Comparison of ENCODE assay signal across 12 cellular contexts in genomic region chr10:95394161-95394880, GRCh38.
DNase-seq lines count a peak whose midpoint lies in the region; ATAC-seq and TF ChIP-seq lines count a peak whose summit lies in the region.
"Had no signal": no experiment of that assay in that cellular context is flagged by ENCODE, and none has a peak within 500 bp of the region (broad histone marks: within the 10 kb centered on the region; RNA-seq: fewer than 3 reads in every experiment).

No MANE protein-coding gene starts in this region.

- no peak for TF ChIP-seq POLR2A in uterus (IDR thresholded peaks at IDR 0.05)

- H3K4me3 ChIP-seq in right cardiac atrium (ENCODE audit: low read length) (no peak overlapping the region), mammary epithelial cell (replicated peaks in 1 of 3; ENCODE audit: insufficient read depth in 1 of 3, low read depth in 2 of 3, low read length in 3 of 3) (peak overlapping the region; percentile 11 to 42 (median 17)), uterus (no peak overlapping the region)

- no peak overlapping the region for H3K4me3 Mint-ChIP-seq in natural killer cell treated with Interleukin-12 subunit alpha and Interleukin-12 subunit beta and Interleukin-15 and Interleukin-18, amount 100 ng/mL, for 72 hours
- H3K4me3 Mint-ChIP-seq: activated naive CD4-positive, alpha-beta T cell treated with anti-CD3 and anti-CD28 coated beads, Interleukin-2, amount 50 U/mL, for 24 hours; memory B cell had no signal

- peak overlapping the region; percentile 73 for H3K9ac ChIP-seq in mammary epithelial cell (ENCODE audit: insufficient read depth, low read length)

- TSS peak; percentile 95 for BruUV-seq in mammary epithelial cell (replicated peaks; lab: Mats Ljungman, UMichigan)

- peak overlapping the region; percentile 74 for H3K4me2 ChIP-seq in mammary epithelial cell (ENCODE audit: insufficient read depth, low read depth, low read length)

- H3K9me3 ChIP-seq in right cardiac atrium (ENCODE audit: control insufficient read depth, low read length) (no peaks in the 10 kb centered on the region), mammary epithelial cell (replicated peaks; ENCODE audit: insufficient read depth, low read length) (no peaks in the 10 kb centered on the region), uterus (no peaks in the 10 kb centered on the region)

- CTCF ChIA-PET in mammary epithelial cell (lab: Charles Lee; ENCODE audit: low non-redundant PET) = no interaction called here

- H3K27me3 ChIP-seq in right cardiac atrium (ENCODE audit: control insufficient read depth, insufficient read depth) (no peaks in the 10 kb centered on the region), mammary epithelial cell (ENCODE audit: insufficient read depth, low read length) (no peaks in the 10 kb centered on the region), uterus (no peaks in the 10 kb centered on the region)

- no peak overlapping the region for H3K27ac Mint-ChIP-seq in natural killer cell treated with Interleukin-12 subunit alpha and Interleukin-12 subunit beta and Interleukin-15 and Interleukin-18, amount 100 ng/mL, for 72 hours
- H3K27ac Mint-ChIP-seq: activated naive CD4-positive, alpha-beta T cell treated with anti-CD3 and anti-CD28 coated beads, Interleukin-2, amount 50 U/mL, for 24 hours; memory B cell had no signal

- no peaks in the 10 kb centered on the region for H3K36me3 Mint-ChIP-seq in natural killer cell treated with Interleukin-12 subunit alpha and Interleukin-12 subunit beta and Interleukin-15 and Interleukin-18, amount 100 ng/mL, for 72 hours
- H3K36me3 Mint-ChIP-seq: activated naive CD4-positive, alpha-beta T cell treated with anti-CD3 and anti-CD28 coated beads, Interleukin-2, amount 50 U/mL, for 24 hours; memory B cell had no signal

- WGBS in right cardiac atrium = 73% methylated on average over 6 of the region's 6 CpGs
- WGBS in mammary epithelial cell (ENCODE audit: low coverage, missing lambda C conversion rate) = 18% methylated on average over 6 of the region's 6 CpGs

- no peaks in the 10 kb centered on the region for H4K20me1 ChIP-seq in mammary epithelial cell (ENCODE audit: insufficient read depth, low read length)

- peak overlapping the region; percentile 57 for H2AFZ ChIP-seq in mammary epithelial cell (ENCODE audit: low read depth, low read length)

- H3K27me3 Mint-ChIP-seq in natural killer cell treated with Interleukin-12 subunit alpha and Interleukin-12 subunit beta and Interleukin-15 and Interleukin-18, amount 100 ng/mL, for 72 hours = peaks cover 0 to 3% of the 10 kb centered on the region in 2 donors
- H3K27me3 Mint-ChIP-seq: activated naive CD4-positive, alpha-beta T cell treated with anti-CD3 and anti-CD28 coated beads, Interleukin-2, amount 50 U/mL, for 24 hours had no signal

- H3K27ac ChIP-seq in right cardiac atrium (ENCODE audit: low read length) = peak overlapping the region; percentile 67
- peak overlapping the region; percentile 93 for H3K27ac ChIP-seq in mammary epithelial cell (ENCODE audit: insufficient read depth, low read depth, low read length)
- peak overlapping the region; percentile 27 to 65 for H3K27ac ChIP-seq in uterus

- ATAC-seq in right cardiac atrium (no peak), left ventricle myocardium superior (no peak), HG03432 (IDR thresholded peaks at IDR 0.05; ENCODE audit: unreplicated experiment) (peak; percentile 66)
- no peak for ATAC-seq in natural killer cell treated with Interleukin-12 subunit alpha and Interleukin-12 subunit beta and Interleukin-15 and Interleukin-18, amount 100 ng/mL, for 72 hours

- H3K36me3 ChIP-seq in mammary epithelial cell (ENCODE audit: insufficient read depth, low read length) (no peaks in the 10 kb centered on the region), uterus (no peaks in the 10 kb centered on the region)

- TF ChIP-seq CTCF in mammary epithelial cell (conservative IDR thresholded peaks at IDR 0.05 in 1 of 2, IDR thresholded peaks at IDR 0.05 in 1 of 2; ENCODE audit: extremely low read depth in 1 of 2, insufficient read depth in 1 of 2, low read depth in 1 of 2, low read length in 2 of 2) = no peak
- TF ChIP-seq CTCF in uterus (IDR thresholded peaks at IDR 0.05) = no peak

- H3K79me2 ChIP-seq in mammary epithelial cell (ENCODE audit: insufficient read depth, low read length) = no peaks in the 10 kb centered on the region

- intact Hi-C loops in right cardiac atrium (cut with DNase I) (no loop called here), left ventricle myocardium superior (cut with micrococcal nuclease) (no loop called here), mammary epithelial cell (cut with micrococcal nuclease) (no loop called here), uterus (cut with DNase I; ENCODE audit: low total_unique reads) (no loop called here)

- in situ Hi-C loops in mammary epithelial cell (cut with MboI; ENCODE audit: low sequenced_read_pairs in 2 of 2) = no loop called here

- peaks cover 0 to 4% of the 10 kb centered on the region in 2 donors for H3K4me1 Mint-ChIP-seq in natural killer cell treated with Interleukin-12 subunit alpha and Interleukin-12 subunit beta and Interleukin-15 and Interleukin-18, amount 100 ng/mL, for 72 hours (ENCODE audit: low read depth in 2 of 2)
- H3K4me1 Mint-ChIP-seq: activated naive CD4-positive, alpha-beta T cell treated with anti-CD3 and anti-CD28 coated beads, Interleukin-2, amount 50 U/mL, for 24 hours had no signal

- H3K4me1 ChIP-seq in right cardiac atrium (ENCODE audit: control insufficient read depth, insufficient read depth, low read length) (peaks cover 30% of the 10 kb centered on the region), mammary epithelial cell (ENCODE audit: insufficient read depth, low read length) (peaks cover 14% of the 10 kb centered on the region), uterus (peaks cover 0 to 3% of the 10 kb centered on the region in 2 donors)

- H3K9me3 Mint-ChIP-seq in natural killer cell treated with Interleukin-12 subunit alpha and Interleukin-12 subunit beta and Interleukin-15 and Interleukin-18, amount 100 ng/mL, for 72 hours = no peaks in the 10 kb centered on the region
- H3K9me3 Mint-ChIP-seq: activated naive CD4-positive, alpha-beta T cell treated with anti-CD3 and anti-CD28 coated beads, Interleukin-2, amount 50 U/mL, for 24 hours; memory B cell had no signal

- DNase-seq in right cardiac atrium = no peak
- no peak for DNase-seq in left ventricle myocardium superior
- DNase-seq in mammary epithelial cell = peak; percentile 99
- DNase-seq in uterus = no peak
- no peak for DNase-seq in ureter (ENCODE audit: low spot score)
- no peak for DNase-seq in NCI-H345 (lab: John Stamatoyannopoulos, UW)
- no peak for DNase-seq in natural killer cell treated with Interleukin-12 subunit alpha and Interleukin-12 subunit beta and Interleukin-15 and Interleukin-18, amount 100 ng/mL, for 72 hours (ENCODE audit: low spot score)
- DNase-seq: DMS153, NCI-H1092 treated with DMSO at 0.1 percent for 48 hours had no signal

- dilution Hi-C loops in mammary epithelial cell (cut with HindIII; ENCODE audit: low sequenced_read_pairs) = no loop called here

Comparison
In these comparisons a context has a peak if more than half of its experiments do, and no peak if none do; other contexts are left out.
1. H3K4me3 ChIP-seq: peak in mammary epithelial cell (3 of 3); none in right cardiac atrium (single experiment) and uterus (0 of 2).
2. Peak in every context shown above with its lines, with median percentiles within 50 percentile points of each other: H3K27ac ChIP-seq.